ENCODE assay signal across 9 cellular contexts in genomic region chr12:32390572-32391219, GRCh38. TPM values are rescaled to one million over a fixed set of nuclear protein-coding genes. Genes with fewer than 3 reads are reported as not detected.
A peak's percentile ranks its signal among the peaks of the same experiment; 100 is the strongest.
DNase-seq lines count a peak whose midpoint lies in the region; ATAC-seq and TF ChIP-seq lines count a peak whose summit lies in the region.
"Had no signal": no experiment of that assay in that cellular context is flagged by ENCODE, and none has a peak within 500 bp of the region (broad histone marks: within the 10 kb centered on the region; RNA-seq: fewer than 3 reads in every experiment).

No MANE protein-coding gene starts in this region.

- intact Hi-C loops in esophagus squamous epithelium (cut with DNase I) (no loop called here), gastrocnemius medialis (cut with DNase I; ENCODE audit: low total_unique reads) (no loop called here)

- peaks cover 3% of the 10 kb centered on the region for H3K27me3 Mint-ChIP-seq in neural progenitor cell (ENCODE audit: insufficient read depth, low read depth)

- TF ChIP-seq POLR2A in Peyer's patch (IDR thresholded peaks at IDR 0.05) (peak in 1 of 2 donors; percentile 11), esophagus squamous epithelium (IDR thresholded peaks at IDR 0.05) (no peak), gastrocnemius medialis (IDR thresholded peaks at IDR 0.05) (no peak)

- H3K27me3 ChIP-seq in Peyer's patch (no peaks in the 10 kb centered on the region), esophagus squamous epithelium (peaks cover 0 to 27% (median 0%) of the 10 kb centered on the region in 4 donors), gastrocnemius medialis (peaks cover 0 to 10% (median 0%) of the 10 kb centered on the region in 3 donors), neural progenitor cell (no peaks in the 10 kb centered on the region)
- H3K27me3 ChIP-seq: BLaER1 treated with 17β-estradiol and CSF1 and Interleukin-3, amounts not matched to agents 10 nM and 100 nM had no signal

- ATAC-seq in gastrocnemius medialis: no peak

- no peak for TF ChIP-seq CTCF in Peyer's patch (IDR thresholded peaks at IDR 0.05)
- TF ChIP-seq CTCF in esophagus squamous epithelium (IDR thresholded peaks at IDR 0.05): no peak
- no peak for TF ChIP-seq CTCF in gastrocnemius medialis (IDR thresholded peaks at IDR 0.05 in 4 of 5, conservative IDR thresholded peaks at IDR 0.05 in 1 of 5)
- no peak for TF ChIP-seq CTCF in neural progenitor cell (IDR thresholded peaks at IDR 0.05)

- no peaks in the 10 kb centered on the region for H3K79me2 ChIP-seq in neural progenitor cell (ENCODE audit: low read depth)

- WGBS in esophagus squamous epithelium, 2 donors: 32 to 59% methylated on average over 12 to 28 of the region's 47 CpGs

- in situ Hi-C loops in gastrocnemius medialis (cut with MboI; ENCODE audit: low sequenced_read_pairs in 4 of 4): no loop called here

- H3K36me3 Mint-ChIP-seq in neural progenitor cell: no peaks in the 10 kb centered on the region

- H3K4me1 ChIP-seq in Peyer's patch (no peaks in the 10 kb centered on the region), esophagus squamous epithelium (peaks cover 0 to 6% (median 0%) of the 10 kb centered on the region in 3 donors), gastrocnemius medialis (no peaks in the 10 kb centered on the region), neural progenitor cell (no peaks in the 10 kb centered on the region)

- H3K4me1 Mint-ChIP-seq in neural progenitor cell: no peaks in the 10 kb centered on the region

- H3K36me3 ChIP-seq in Peyer's patch: no peaks in the 10 kb centered on the region
- no peaks in the 10 kb centered on the region for H3K36me3 ChIP-seq in esophagus squamous epithelium
- H3K36me3 ChIP-seq in gastrocnemius medialis: no peaks in the 10 kb centered on the region
- no peaks in the 10 kb centered on the region for H3K36me3 ChIP-seq in neural progenitor cell
- H3K36me3 ChIP-seq: BLaER1 treated with 17β-estradiol and CSF1 and Interleukin-3, amounts not matched to agents 10 nM and 100 nM had no signal

- no peak overlapping the region for H3K4me2 ChIP-seq in neural progenitor cell
- H3K4me2 ChIP-seq: BLaER1 treated with 17β-estradiol and CSF1 and Interleukin-3, amounts not matched to agents 10 nM and 100 nM had no signal

- H3K4me3 ChIP-seq in Peyer's patch (peak overlapping the region; percentile 14 to 59 (median 32)), esophagus squamous epithelium (peak overlapping the region; percentile 31 to 65 (median 38)), gastrocnemius medialis (peak overlapping the region; percentile 27 to 45 (median 32)), neural progenitor cell (no peak overlapping the region)
- H3K4me3 ChIP-seq: BLaER1 treated with 17β-estradiol and CSF1 and Interleukin-3, amounts not matched to agents 10 nM and 100 nM had no signal

- H3K27ac ChIP-seq in Peyer's patch (peak overlapping the region in 1 of 4 donors; percentile 35), esophagus squamous epithelium (no peak overlapping the region), gastrocnemius medialis (no peak overlapping the region), neural progenitor cell (no peak overlapping the region)
- H3K27ac ChIP-seq: BLaER1 treated with 17β-estradiol and CSF1 and Interleukin-3, amounts not matched to agents 10 nM and 100 nM had no signal

- no peak overlapping the region for H3K27ac Mint-ChIP-seq in neural progenitor cell

- no peak overlapping the region for H3K9ac ChIP-seq in neural progenitor cell
- H3K9ac ChIP-seq: BLaER1 treated with 17β-estradiol and CSF1 and Interleukin-3, amounts not matched to agents 10 nM and 100 nM had no signal

- DNase-seq in NCI-H345 (lab: John Stamatoyannopoulos, UW) (peak; percentile 27), NCI-H345 treated with DMSO at 0.1 percent for 48 hours (lab: John Stamatoyannopoulos, UW; ENCODE audit: unreplicated experiment) (no peak), Peyer's patch (peak in 2 of 3 donors; percentile 55 to 72), esophagus squamous epithelium (lab: John Stamatoyannopoulos, UW) (no peak), gastrocnemius medialis (no peak), neural progenitor cell (ENCODE audit: low spot score) (no peak), iPS-NIHi7 (ENCODE audit: extremely low spot score) (no peak), SK-N-DZ (ENCODE audit: low spot score) (no peak)

- H3K4me3 Mint-ChIP-seq in neural progenitor cell: no peak overlapping the region

- H2AFZ ChIP-seq in neural progenitor cell (replicated peaks): no peak overlapping the region

- no peaks in the 10 kb centered on the region for H3K9me3 Mint-ChIP-seq in neural progenitor cell

- H3K9me3 ChIP-seq in Peyer's patch (peaks cover 0 to 2% (median 0%) of the 10 kb centered on the region in 4 donors), esophagus squamous epithelium (no peaks in the 10 kb centered on the region), gastrocnemius medialis (no peaks in the 10 kb centered on the region), neural progenitor cell (ENCODE audit: low read depth) (no peaks in the 10 kb centered on the region)

- no peaks in the 10 kb centered on the region for H3F3A ChIP-seq in neural progenitor cell (ENCODE audit: low read depth)

- H4K20me1 ChIP-seq in neural progenitor cell (ENCODE audit: low read depth): no peaks in the 10 kb centered on the region
- H4K20me1 ChIP-seq: BLaER1 treated with 17β-estradiol and CSF1 and Interleukin-3, amounts not matched to agents 10 nM and 100 nM had no signal

RNA-seq across cellular contexts. Expression of gene FGD4, which starts 8.7 kb away (rescaled TPM):
- total RNA-seq in Peyer's patch (100 to 1,000 TPM in 3 of 4 donors, 10 to 100 TPM in 1; 85.8 to 135 (median 123) TPM), esophagus squamous epithelium (10 to 100 TPM; 17.0 to 49.8 (median 25.6) TPM), gastrocnemius medialis (10 to 100 TPM; 18.8 to 60.3 (median 40.8) TPM), neural progenitor cell (ENCODE audit: low replicate concordance) (29.6 and 41.4 TPM in 2 replicates)
- 4.2 and 5.4 TPM in 2 replicates for polyA plus RNA-seq in SK-N-DZ (2014; cell fraction: cytosol; rRNA removed)
- polyA plus RNA-seq in SK-N-DZ (2014; cell fraction: nucleus; rRNA removed): 3.8 and 5.0 TPM in 2 replicates

Comparison
In these comparisons a context has a peak if more than half of its experiments do, and no peak if none do; other contexts are left out.
1. DNase-seq: peak in NCI-H345 (single experiment) and Peyer's patch (2 of 3); none in NCI-H345 treated with DMSO at 0.1 percent for 48 hours (single experiment), esophagus squamous epithelium (single experiment), gastrocnemius medialis (0 of 2), neural progenitor cell (single experiment), iPS-NIHi7 (single experiment) and SK-N-DZ (single experiment).